Comparison of ENCODE assay signal across 8 cellular contexts in the genomic region with DNA sequence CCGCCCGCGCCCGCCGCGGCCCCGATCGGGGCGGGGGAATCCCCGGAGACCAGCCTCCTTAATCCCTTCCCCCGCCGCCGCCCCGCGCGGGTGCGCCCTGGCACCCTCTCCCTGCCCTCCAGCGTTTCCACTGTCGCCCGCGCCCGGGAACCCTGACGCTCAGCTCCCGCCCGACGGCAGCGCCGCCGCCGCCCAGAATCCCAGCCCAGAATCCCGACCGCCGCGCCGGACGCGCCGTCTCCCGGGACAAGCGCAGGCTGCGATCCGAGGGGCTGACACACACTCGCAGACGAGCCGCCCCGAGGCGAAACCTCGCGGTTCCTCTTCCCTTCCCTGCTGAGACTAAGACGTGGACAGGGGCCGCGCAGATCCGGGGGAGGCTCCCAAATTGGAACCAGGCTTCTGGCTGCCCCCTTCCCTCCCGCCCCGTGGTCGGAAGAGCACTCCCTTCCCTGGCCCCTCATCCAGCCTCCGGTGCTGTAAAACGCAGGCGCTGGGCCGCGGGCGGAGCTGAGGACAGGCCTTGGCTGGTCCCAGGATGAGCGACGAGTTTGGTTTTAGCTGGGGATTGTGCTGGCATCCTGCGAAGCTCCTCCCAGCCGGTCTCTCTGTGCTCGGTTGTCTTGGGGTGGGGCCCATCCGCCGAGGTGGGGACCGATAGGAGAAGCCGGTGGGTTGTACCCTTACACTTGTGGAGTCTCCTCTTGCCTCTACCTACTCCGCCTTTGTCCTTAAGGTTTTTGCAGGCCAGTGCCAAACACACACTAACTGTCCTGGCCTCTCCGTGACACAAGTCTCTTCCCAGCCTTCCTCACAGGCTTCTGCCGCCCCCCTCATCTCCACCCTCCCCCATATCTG. TPM values are rescaled to one million over a fixed set of nuclear protein-coding genes. Genes with fewer than 3 reads are reported as not detected.
A peak's percentile ranks its signal among the peaks of the same experiment; 100 is the strongest.
DNase-seq lines count a peak whose midpoint lies in the region; ATAC-seq and TF ChIP-seq lines count a peak whose summit lies in the region.

No MANE protein-coding gene starts in this region.

- DNase-seq in C1 segment of cervical spinal cord (lab: John Stamatoyannopoulos, UW): peak in 10 of 14 donors; percentile 16 to 81 (median 60)
- peak; percentile 77 for DNase-seq in SJSA1 (ENCODE audit: low read depth in 1 of 2, low spot score in 2 of 2)
- DNase-seq in dermis blood vessel endothelial cell: peak; percentile 64
- DNase-seq in lower leg skin (ENCODE audit: low spot score in 2 of 2): peak; percentile 78 to 96

- peaks cover 49% of the 10 kb centered on the region for H3K36me3 ChIP-seq in SJSA1

- intact Hi-C loops in lower leg skin (cut with DNase I; ENCODE audit: low total_unique reads): no loop called here

- ATAC-seq in GM18868 (IDR thresholded peaks at IDR 0.05; ENCODE audit: unreplicated experiment) (peak; percentile 51), HG03159 (IDR thresholded peaks at IDR 0.05; ENCODE audit: unreplicated experiment) (peak; percentile 31), GM18517 (IDR thresholded peaks at IDR 0.05; ENCODE audit: unreplicated experiment) (no peak)

- no peak for TF ChIP-seq POLR2A in lower leg skin (IDR thresholded peaks at IDR 0.05)

- H3K27ac ChIP-seq in SJSA1 (peak overlapping the region; percentile 83), temporal lobe (ENCODE audit: low read depth, low read length) (peak overlapping the region; percentile 73)

- H3K9me3 ChIP-seq in SJSA1 (replicated peaks): no peaks in the 10 kb centered on the region; the same call in 1 of the 2 replicates

- WGBS in lower leg skin, 2 donors: 3 to 4% methylated on average over 39 to 74 of the region's 74 CpGs

- H3K4me1 ChIP-seq in SJSA1 (replicated peaks): peaks cover 31% of the 10 kb centered on the region

- peak overlapping the region; percentile 86 for H3K4me3 ChIP-seq in SJSA1
- peak overlapping the region; percentile 35 for H3K4me3 ChIP-seq in lower leg skin (ENCODE audit: low read depth, poor library complexity, severe bottlenecking)

- no peaks in the 10 kb centered on the region for H3K27me3 ChIP-seq in SJSA1 (replicated peaks)

- TF ChIP-seq CTCF in lower leg skin (IDR thresholded peaks at IDR 0.05): no peak

RNA-seq across cellular contexts. Expression of gene MARVELD1, which starts 1.1 kb away (rescaled TPM):
- total RNA-seq in SJSA1 (2014; rRNA removed; shearing (Covaris generic)): 30.7 and 36.5 TPM in 2 replicates
- total RNA-seq in dermis blood vessel endothelial cell (18.2 and 24.4 TPM in 2 replicates), lower leg skin (10 to 100 TPM; 22.5 to 50.2 (median 30.3) TPM), temporal lobe (3.0 TPM)

RNA-seq across cellular contexts. Expression of gene ZFYVE27, which starts 22.3 kb away (rescaled TPM):
- total RNA-seq in SJSA1 (2014; rRNA removed; shearing (Covaris generic)): 20.8 and 20.9 TPM in 2 replicates
- total RNA-seq in dermis blood vessel endothelial cell (19.6 and 20.6 TPM in 2 replicates), lower leg skin (10 to 100 TPM; 18.7 to 35.0 (median 21.4) TPM), temporal lobe (41.1 TPM)

RNA-seq across cellular contexts. Expression of gene AVPI1, which starts 27.6 kb away (rescaled TPM):
- total RNA-seq in SJSA1 (2014; rRNA removed; shearing (Covaris generic)): 4.3 and 8.6 TPM in 2 replicates
- total RNA-seq in dermis blood vessel endothelial cell (4.4 and 5.6 TPM in 2 replicates), lower leg skin (100 to 1,000 TPM; 133 to 169 (median 145) TPM), temporal lobe (2.2 TPM)

RNA-seq across cellular contexts. Expression of gene SFRP5, which starts 57.2 kb away (rescaled TPM):
- total RNA-seq in SJSA1 (2014; rRNA removed; shearing (Covaris generic)): not detected in 2 replicates
- total RNA-seq in dermis blood vessel endothelial cell (not detected in 2 replicates), lower leg skin (1 to 10 TPM in 2 of 4 donors, under 1 TPM in 2; 0.69 to 4.4 (median 1.4) TPM), temporal lobe (1.2 TPM)

Comparison
In these comparisons a context has a peak if more than half of its experiments do, and no peak if none do; other contexts are left out.
1. RNA of gene AVPI1, which starts 27.6 kb away (total RNA-seq): 133 to 169 TPM in lower leg skin; 4.3 to 8.6 TPM in SJSA1, 4.4 to 5.6 TPM in dermis blood vessel endothelial cell and 2.2 TPM in temporal lobe (single experiment); every median in the first group is over 10 times any median in the second.
2. Peak in every context shown above with its lines, with median percentiles within 50 percentile points of each other: DNase-seq.